ENCODE assay signal across 8 cellular contexts in genomic region chr17:69326302-69327059, GRCh38. TPM values are rescaled to one million over a fixed set of nuclear protein-coding genes. Genes with fewer than 3 reads are reported as not detected.
DNase-seq lines count a peak whose midpoint lies in the region; ATAC-seq and TF ChIP-seq lines count a peak whose summit lies in the region.

No MANE protein-coding gene starts in this region.

- peak overlapping the region; percentile 89; the same call in 1 of the 2 replicates for H2AFZ ChIP-seq in Karpas-422 (ENCODE audit: low read length)

- H3K4me1 ChIP-seq in Karpas-422 (ENCODE audit: low read length), result peaks cover 35% of the 10 kb centered on the region

- no peak for TF ChIP-seq CTCF in astrocyte of the cerebellum (IDR thresholded peaks at IDR 0.05; ENCODE audit: low read depth, low read length, missing control alignments)

- H3K79me2 ChIP-seq in Karpas-422 (ENCODE audit: low read length), result no peaks in the 10 kb centered on the region

- H3K9ac ChIP-seq in Karpas-422 (ENCODE audit: low read length), result peak overlapping the region; percentile 92

- no peaks in the 10 kb centered on the region for H3K27me3 ChIP-seq in Karpas-422 (ENCODE audit: low read length)

- DNase-seq in DMS53 (lab: John Stamatoyannopoulos, UW) (peak; percentile 75), Karpas-422 (peak; percentile 48), astrocyte of the cerebellum (ENCODE audit: low read depth) (peak; percentile 8)

- in situ Hi-C loops in astrocyte of the cerebellum (cut with HindIII; ENCODE audit: low sequenced_read_pairs), result loop anchor here (5.0 kb wide), 1 partner anchor 51 kb away; no protein-coding TSS in a partner anchor

- peak overlapping the region; percentile 77 for H3K4me3 ChIP-seq in Karpas-422 (ENCODE audit: low read length)
- H3K4me3 ChIP-seq in astrocyte of the cerebellum (ENCODE audit: low read depth, low read length), result peak overlapping the region; percentile 68
- H3K4me3 ChIP-seq in iPS-18c (ENCODE audit: insufficient read depth, low read depth, low read length), result peak overlapping the region; percentile 82
- H3K4me3 ChIP-seq in skin epidermis, result peak overlapping the region; percentile 58 to 98 (median 81)

- H3K9me3 ChIP-seq in Karpas-422 (ENCODE audit: low read length), result no peaks in the 10 kb centered on the region
- H3K9me3 ChIP-seq in iPS-18c (ENCODE audit: control insufficient read depth, insufficient read depth, low read length), result peaks cover 3% of the 10 kb centered on the region

- no peaks in the 10 kb centered on the region for H4K20me1 ChIP-seq in Karpas-422 (ENCODE audit: insufficient read depth, low read depth, low read length)

- no peak overlapping the region for H3K27ac ChIP-seq in Karpas-422 (ENCODE audit: low read length)
- H3K27ac ChIP-seq in skin epidermis, result peak overlapping the region; percentile 76 to 96 (median 89)

- ATAC-seq in GM21360 (IDR thresholded peaks at IDR 0.05; ENCODE audit: unreplicated experiment) (peak; percentile 2), HG03565 (IDR thresholded peaks at IDR 0.05; ENCODE audit: unreplicated experiment) (no peak), GM18520 (IDR thresholded peaks at IDR 0.05; ENCODE audit: unreplicated experiment) (no peak)

- no peaks in the 10 kb centered on the region for H3K9me2 ChIP-seq in Karpas-422 (replicated peaks; ENCODE audit: insufficient read depth, low read length)

- H3K36me3 ChIP-seq in Karpas-422 (ENCODE audit: insufficient read depth, low read length), result no peaks in the 10 kb centered on the region

- H3K4me2 ChIP-seq in Karpas-422 (ENCODE audit: low read depth, low read length, poor library complexity, severe bottlenecking), result peak overlapping the region; percentile 94

RNA-seq across cellular contexts. Expression of gene ABCA5, which starts 0.5 kb away (rescaled TPM):
- total RNA-seq in Karpas-422 (2014; rRNA removed; shearing (Covaris generic); ENCODE audit: low replicate concordance), result 9.8 and 19.4 TPM in 2 replicates

Comparison
In these comparisons a context has a peak if more than half of its experiments do, and no peak if none do; other contexts are left out.
1. DNase-seq: peak in every context shown above with its lines; median percentile 75 in DMS53; 48 in Karpas-422; 8 in astrocyte of the cerebellum.